ENCODE assay signal across 10 cellular contexts in genomic region chr6:33191383-33192104, GRCh38. TPM values are rescaled to one million over a fixed set of nuclear protein-coding genes. Genes with fewer than 3 reads are reported as not detected.
DNase-seq lines count a peak whose midpoint lies in the region; ATAC-seq and TF ChIP-seq lines count a peak whose summit lies in the region.
"Had no signal": no experiment of that assay in that cellular context is flagged by ENCODE, and none has a peak within 500 bp of the region (broad histone marks: within the 10 kb centered on the region; RNA-seq: fewer than 3 reads in every experiment).

No MANE protein-coding gene starts in this region.

- H3K27ac ChIP-seq in heart right ventricle, result no peak overlapping the region
- peak overlapping the region in 1 of 3 donors; percentile 35 for H3K27ac ChIP-seq in thyroid gland

- peaks cover 0 to 35% (median 0%) of the 10 kb centered on the region in 7 donors for H3K27me3 ChIP-seq in heart right ventricle
- H3K27me3 ChIP-seq in iPS-15b (ENCODE audit: control insufficient read depth, insufficient read depth, low read length), result peaks cover 22% of the 10 kb centered on the region
- no peaks in the 10 kb centered on the region for H3K27me3 ChIP-seq in thyroid gland

- H3K9ac ChIP-seq in iPS-15b (ENCODE audit: low read depth, low read length), result no peak overlapping the region

- 36 to 44% methylated on average over 8 of the region's 8 CpGs for WGBS in heart right ventricle, 2 donors
- WGBS in thyroid gland, 2 donors, result 46 to 69% methylated on average over 5 to 8 of the region's 8 CpGs

- no peak for DNase-seq in Right ventricle myocardium superior
- DNase-seq in heart right ventricle, result no peak
- DNase-seq in thyroid gland, result peak; percentile 94 to 96
- no peak for DNase-seq in GM10266 (ENCODE audit: extremely low spot score)
- no peak for DNase-seq in 8988T
- DNase-seq: ACHN; activated CD4-positive, alpha-beta T cell treated with anti-CD3 and anti-CD28 coated beads, Interleukin-2, amount 50 U/mL, for 1 hour; NCI-H1694; stimulated activated CD4-positive, alpha-beta T cell treated with anti-CD3 and anti-CD28 coated beads, Interleukin-2, amount 100 ng/mL, for 48 hours had no signal

- H3K9me3 ChIP-seq in heart right ventricle, result no peaks in the 10 kb centered on the region
- no peaks in the 10 kb centered on the region for H3K9me3 ChIP-seq in iPS-15b (ENCODE audit: control insufficient read depth, insufficient read depth, low read length)
- H3K9me3 ChIP-seq in thyroid gland, result no peaks in the 10 kb centered on the region

- no peak for TF ChIP-seq POLR2A in thyroid gland (IDR thresholded peaks at IDR 0.05)

- H3K4me3 ChIP-seq in heart right ventricle, result no peak overlapping the region
- peak overlapping the region; percentile 72 for H3K4me3 ChIP-seq in iPS-15b (ENCODE audit: low read depth, low read length)
- H3K4me3 ChIP-seq in thyroid gland (replicated peaks in 1 of 3), result no peak overlapping the region

- ATAC-seq in Right ventricle myocardium superior (ENCODE audit: poor library complexity) (peak; percentile 16), heart right ventricle (no peak)

- peaks cover 0 to 27% (median 17%) of the 10 kb centered on the region in 9 donors for H3K36me3 ChIP-seq in heart right ventricle
- H3K36me3 ChIP-seq in iPS-15b (ENCODE audit: control insufficient read depth, insufficient read depth, low read length), result peaks cover 21% of the 10 kb centered on the region
- peaks cover 22 to 24% of the 10 kb centered on the region in 2 donors for H3K36me3 ChIP-seq in thyroid gland

- no peak for TF ChIP-seq CTCF in heart right ventricle (IDR thresholded peaks at IDR 0.05)
- no peak for TF ChIP-seq CTCF in thyroid gland (IDR thresholded peaks at IDR 0.05)
- no peak for TF ChIP-seq CTCF in GM10266 (IDR thresholded peaks at IDR 0.05; ENCODE audit: control insufficient read depth, insufficient read depth, low read depth, missing control alignments)

- peaks cover 0 to 33% (median 19%) of the 10 kb centered on the region in 9 donors for H3K4me1 ChIP-seq in heart right ventricle
- peaks cover 2% of the 10 kb centered on the region for H3K4me1 ChIP-seq in iPS-15b (ENCODE audit: control insufficient read depth, insufficient read depth, low read length)
- peaks cover 14 to 29% of the 10 kb centered on the region in 2 donors for H3K4me1 ChIP-seq in thyroid gland

- intact Hi-C loops in Right ventricle myocardium superior (cut with DNase I), result no loop called here
- intact Hi-C loops in heart right ventricle (cut with DNase I), result no loop called here
- intact Hi-C loops in thyroid gland (cut with DNase I), result no loop called here

RNA-seq across cellular contexts. Expression of gene COL11A2, which starts 0.7 kb away (rescaled TPM):
- total RNA-seq in Right ventricle myocardium superior, result 0.94 TPM
- total RNA-seq in heart right ventricle, result 1 to 10 TPM in 3 of 10 donors, under 1 TPM in 7; 0.52 to 3.9 (median 0.94) TPM
- 1 to 10 TPM in 1 of 2 donors, under 1 TPM in 1; 0.55 to 8.7 TPM for polyA plus RNA-seq in heart right ventricle
- 1 to 10 TPM in 3 of 4 donors, under 1 TPM in 1; 0.68 to 2.8 (median 2.0) TPM for total RNA-seq in thyroid gland

RNA-seq across cellular contexts. Expression of gene RXRB, which starts 8.9 kb away (rescaled TPM):
- total RNA-seq in Right ventricle myocardium superior (37.9 TPM), heart right ventricle (10 to 100 TPM; 29.7 to 39.1 (median 33.2) TPM), thyroid gland (10 to 100 TPM; 29.6 to 46.8 (median 41.2) TPM)
- polyA plus RNA-seq in heart right ventricle, result 10 to 100 TPM; 22.2 to 40.7 TPM

RNA-seq across cellular contexts. Expression of gene SLC39A7, which starts 9.1 kb away (rescaled TPM):
- total RNA-seq in Right ventricle myocardium superior, result 46.0 TPM
- 100 to 1,000 TPM in 1 of 10 donors, 10 to 100 TPM in 9; 44.8 to 104 (median 53.1) TPM for total RNA-seq in heart right ventricle
- polyA plus RNA-seq in heart right ventricle, result 100 to 1,000 TPM in 1 of 2 donors, 10 to 100 TPM in 1; 25.8 to 178 TPM
- 100 to 1,000 TPM in 3 of 4 donors, 10 to 100 TPM in 1; 90.8 to 191 (median 153) TPM for total RNA-seq in thyroid gland

RNA-seq across cellular contexts. Expression of gene HSD17B8, which starts 12.9 kb away (rescaled TPM):
- total RNA-seq in Right ventricle myocardium superior (25.1 TPM), heart right ventricle (10 to 100 TPM; 17.6 to 25.5 (median 23.0) TPM), thyroid gland (10 to 100 TPM; 30.2 to 79.4 (median 40.9) TPM)
- polyA plus RNA-seq in heart right ventricle, result 10 to 100 TPM in 1 of 2 donors, 1 to 10 TPM in 1; 7.4 to 15.1 TPM

RNA-seq across cellular contexts. Expression of gene RING1, which starts 16.8 kb away (rescaled TPM):
- total RNA-seq in Right ventricle myocardium superior, result 26.4 TPM
- total RNA-seq in heart right ventricle, result 10 to 100 TPM; 26.5 to 32.1 (median 28.0) TPM
- polyA plus RNA-seq in heart right ventricle, result 10 to 100 TPM; 28.6 to 35.1 TPM
- 10 to 100 TPM; 20.3 to 40.2 (median 24.7) TPM for total RNA-seq in thyroid gland

Comparison
In these comparisons a context has a peak if more than half of its experiments do, and no peak if none do; other contexts are left out.
1. DNase-seq: peak in thyroid gland (2 of 2); none in Right ventricle myocardium superior (single experiment), heart right ventricle (0 of 2), GM10266 (single experiment) and 8988T (single experiment).